In genomic region chr10:88992945-88993537, GRCh38 we compare ENCODE assay signal across 8 cellular contexts. TPM values are rescaled to one million over a fixed set of nuclear protein-coding genes. Genes with fewer than 3 reads are reported as not detected.
DNase-seq lines count a peak whose midpoint lies in the region; ATAC-seq, FAIRE-seq and TF ChIP-seq lines count a peak whose summit lies in the region.

No MANE protein-coding gene starts in this region.

- no peak for ATAC-seq in right cardiac atrium
- ATAC-seq in activated naive CD8-positive, alpha-beta T cell treated with anti-CD3 and anti-CD28 coated beads, Interleukin-2, amount 50 U/mL, for 24 hours: no peak
- ATAC-seq in left lung: no peak

- no peaks in the 10 kb centered on the region for H3K36me3 ChIP-seq in left lung
- H3K36me3 ChIP-seq in vagina: no peaks in the 10 kb centered on the region

- H3K27ac ChIP-seq in right cardiac atrium (ENCODE audit: low read length): no peak overlapping the region
- H3K27ac ChIP-seq in left lung: peak overlapping the region; percentile 98 to 99
- peak overlapping the region; percentile 100 for H3K27ac ChIP-seq in vagina

- TF ChIP-seq POLR2A in vagina (IDR thresholded peaks at IDR 0.05): no peak

- peaks cover 67% of the 10 kb centered on the region for H3K4me1 Mint-ChIP-seq in activated naive CD8-positive, alpha-beta T cell treated with anti-CD3 and anti-CD28 coated beads, Interleukin-2, amount 50 U/mL, for 24 hours

- H3K4me1 ChIP-seq in right cardiac atrium (ENCODE audit: control insufficient read depth, insufficient read depth, low read length) (peaks cover 3% of the 10 kb centered on the region), left lung (peaks cover 10 to 75% of the 10 kb centered on the region in 2 donors), vagina (peaks cover 66% of the 10 kb centered on the region)

- intact Hi-C loops in right cardiac atrium (cut with DNase I) (no loop called here), cardiac septum (cut with DNase I) (no loop called here), left lung (cut with DNase I) (no loop called here), vagina (cut with DNase I) (loop anchor here (5.0 kb wide), 1 partner anchor 111 kb away; the partner anchor contains the start of gene STAMBPL1)

- FAIRE-seq in HTR-8/SVneo (lab: Jason Lieb, UNC): no peak

- 46% methylated on average over 3 of the region's 3 CpGs for WGBS in right cardiac atrium

- H3K27me3 ChIP-seq in right cardiac atrium (ENCODE audit: control insufficient read depth, insufficient read depth): no peaks in the 10 kb centered on the region
- no peaks in the 10 kb centered on the region for H3K27me3 ChIP-seq in left lung
- H3K27me3 ChIP-seq in vagina: no peaks in the 10 kb centered on the region

- H3K9me3 ChIP-seq in right cardiac atrium (ENCODE audit: control insufficient read depth, low read length) (no peaks in the 10 kb centered on the region), left lung (no peaks in the 10 kb centered on the region), vagina (no peaks in the 10 kb centered on the region)

- H3K4me3 ChIP-seq in right cardiac atrium (ENCODE audit: low read length) (peak overlapping the region; percentile 77), left lung (peak overlapping the region; percentile 79 to 82), vagina (peak overlapping the region; percentile 93 to 94)

- H3K27ac Mint-ChIP-seq in activated naive CD8-positive, alpha-beta T cell treated with anti-CD3 and anti-CD28 coated beads, Interleukin-2, amount 50 U/mL, for 24 hours: peak overlapping the region; percentile 64

- H3K36me3 Mint-ChIP-seq in activated naive CD8-positive, alpha-beta T cell treated with anti-CD3 and anti-CD28 coated beads, Interleukin-2, amount 50 U/mL, for 24 hours (ENCODE audit: low read depth): peaks cover 1% of the 10 kb centered on the region

- H3K4me3 Mint-ChIP-seq in activated naive CD8-positive, alpha-beta T cell treated with anti-CD3 and anti-CD28 coated beads, Interleukin-2, amount 50 U/mL, for 24 hours: peak overlapping the region; percentile 77

- H3K27me3 Mint-ChIP-seq in activated naive CD8-positive, alpha-beta T cell treated with anti-CD3 and anti-CD28 coated beads, Interleukin-2, amount 50 U/mL, for 24 hours: no peaks in the 10 kb centered on the region

- TF ChIP-seq CTCF in left lung (IDR thresholded peaks at IDR 0.05): no peak
- no peak for TF ChIP-seq CTCF in vagina (IDR thresholded peaks at IDR 0.05)

- DNase-seq in right cardiac atrium (no peak), cardiac septum (ENCODE audit: low spot score) (no peak), left lung (no peak), vagina (ENCODE audit: extremely low spot score in 2 of 2) (no peak), DMS79 (lab: John Stamatoyannopoulos, UW) (no peak), NCI-H2081 treated with DMSO at 0.1 percent for 48 hours (lab: John Stamatoyannopoulos, UW) (no peak), HTR-8/SVneo (ENCODE audit: insufficient read length, low spot score) (no peak)
- DNase-seq in activated naive CD8-positive, alpha-beta T cell treated with anti-CD3 and anti-CD28 coated beads, Interleukin-2, amount 50 U/mL, for 24 hours: no peak

- H3K9me3 Mint-ChIP-seq in activated naive CD8-positive, alpha-beta T cell treated with anti-CD3 and anti-CD28 coated beads, Interleukin-2, amount 50 U/mL, for 24 hours: no peaks in the 10 kb centered on the region

RNA-seq across cellular contexts. Expression of gene FAS, which starts 2.4 kb away (rescaled TPM):
- 10 to 100 TPM in 1 of 4 donors, 1 to 10 TPM in 3; 5.7 to 10.1 (median 6.5) TPM for total RNA-seq in right cardiac atrium
- 4.7 TPM for polyA plus RNA-seq in right cardiac atrium
- total RNA-seq in cardiac septum: 5.1 TPM
- total RNA-seq in left lung: 10 to 100 TPM; 47.1 to 76.4 TPM
- total RNA-seq in vagina: 41.0 TPM

RNA-seq across cellular contexts. Expression of gene ACTA2, which starts 40.5 kb away (rescaled TPM):
- 1,000 to 10,000 TPM in 2 of 4 donors, 100 to 1,000 TPM in 2; 746 to 3,137 (median 1,120) TPM for total RNA-seq in right cardiac atrium
- polyA plus RNA-seq in right cardiac atrium: 649 TPM
- total RNA-seq in cardiac septum: 162 TPM
- 100 to 1,000 TPM; 472 to 558 TPM for total RNA-seq in left lung
- total RNA-seq in vagina: 1,162 TPM
